Comparison of ENCODE assay signal across 12 cellular contexts in the genomic region with DNA sequence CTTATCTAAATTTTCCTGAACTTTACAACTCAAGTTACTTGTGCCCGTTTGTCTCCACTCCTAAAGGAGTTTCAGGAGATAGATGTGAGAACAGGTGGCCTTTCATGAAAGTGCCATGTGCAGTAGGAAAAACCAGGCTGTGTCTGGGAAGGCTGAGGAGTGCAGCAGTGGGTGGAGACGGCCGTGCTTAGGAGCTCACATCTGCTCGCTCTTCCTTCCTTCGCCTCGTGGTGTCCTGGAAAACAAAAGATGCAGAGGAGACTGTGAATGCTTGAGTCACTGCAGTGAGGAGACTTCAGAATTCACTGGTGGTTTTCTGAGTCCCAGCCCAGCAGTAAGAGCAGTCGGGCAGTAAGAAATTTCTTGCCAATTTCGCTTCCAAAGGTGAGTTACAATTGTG.
DNase-seq lines count a peak whose midpoint lies in the region; ATAC-seq and TF ChIP-seq lines count a peak whose summit lies in the region.
"Had no signal": no experiment of that assay in that cellular context is flagged by ENCODE, and none has a peak within 500 bp of the region (broad histone marks: within the 10 kb centered on the region; RNA-seq: fewer than 3 reads in every experiment).

No MANE protein-coding gene starts in this region.

- H3K4me3 ChIP-seq in GM23338 (no peak overlapping the region), WERI-Rb-1 (ENCODE audit: low read depth, low read length) (no peak overlapping the region)
- H3K4me3 ChIP-seq: neural progenitor cell had no signal

- no peak for DNase-seq in GM23338 (ENCODE audit: low spot score)
- peak; percentile 75 for DNase-seq in WERI-Rb-1
- peak; percentile 7 for DNase-seq in glomerular endothelial cell (ENCODE audit: extremely low read depth, low read depth, low spot score)
- peak in 8 of 10 donors; percentile 41 to 93 (median 55) for DNase-seq in posterior cingulate gyrus
- DNase-seq in natural killer cell = no peak
- no peak for DNase-seq in Calu3
- no peak for DNase-seq in activated CD4-positive, alpha-beta T cell treated with anti-CD3 and anti-CD28 coated beads for 36 hours
- DNase-seq: activated CD4-positive, alpha-beta T cell treated with anti-CD3 and anti-CD28 coated beads for 48 hours; erythroblast; MM.1S had no signal

- BruUV-seq in Calu3 (replicated peaks; lab: Mats Ljungman, UMichigan) = no TSS peak

- H3K4me1 Mint-ChIP-seq in GM23338 = peaks cover 39% of the 10 kb centered on the region
- no peaks in the 10 kb centered on the region for H3K4me1 Mint-ChIP-seq in natural killer cell
- H3K4me1 Mint-ChIP-seq in Calu3 (ENCODE audit: low read depth, unreplicated experiment) = peaks cover 19% of the 10 kb centered on the region
- H3K4me1 Mint-ChIP-seq in activated CD4-positive, alpha-beta T cell treated with anti-CD3 and anti-CD28 coated beads for 36 hours = no peaks in the 10 kb centered on the region

- H3F3A ChIP-seq in GM23338 (replicated peaks; ENCODE audit: low read depth) = no peaks in the 10 kb centered on the region

- no peak overlapping the region for H2AFZ ChIP-seq in GM23338
- H2AFZ ChIP-seq: neural progenitor cell had no signal

- no peaks in the 10 kb centered on the region for H3K36me3 ChIP-seq in GM23338 (ENCODE audit: insufficient read depth)
- peaks cover 34% of the 10 kb centered on the region for H3K36me3 ChIP-seq in WERI-Rb-1
- H3K36me3 ChIP-seq: neural progenitor cell had no signal

- CTCF ChIA-PET in Calu3 (lab: Charles Lee) = no interaction called here
- CTCF ChIA-PET in activated CD4-positive, alpha-beta T cell treated with anti-CD3 and anti-CD28 coated beads for 36 hours (lab: Charles Lee) = no interaction called here

- POLR2A ChIA-PET in activated CD4-positive, alpha-beta T cell treated with anti-CD3 and anti-CD28 coated beads for 36 hours (lab: Charles Lee) = interaction anchor here (0.6 kb wide), 1 partner anchor 1503 kb away, joined by 3 read pairs; no protein-coding TSS in a partner anchor

- H3K4me1 ChIP-seq in GM23338 (ENCODE audit: insufficient read depth) = peaks cover 21% of the 10 kb centered on the region; the same call in 1 of the 2 replicates

- H3K9me3 Mint-ChIP-seq in GM23338 (no peaks in the 10 kb centered on the region; the same call in 1 of the 3 replicates), natural killer cell (no peaks in the 10 kb centered on the region), Calu3 (ENCODE audit: low read depth, unreplicated experiment) (no peaks in the 10 kb centered on the region)
- H3K9me3 Mint-ChIP-seq in activated CD4-positive, alpha-beta T cell treated with anti-CD3 and anti-CD28 coated beads for 36 hours (ENCODE audit: low read depth) = no peaks in the 10 kb centered on the region
- H3K9me3 Mint-ChIP-seq: neural progenitor cell had no signal

- peaks cover 3% of the 10 kb centered on the region; the same call in 2 of the 3 replicates for H3K36me3 Mint-ChIP-seq in GM23338 (ENCODE audit: low read depth)
- H3K36me3 Mint-ChIP-seq in natural killer cell = no peaks in the 10 kb centered on the region
- H3K36me3 Mint-ChIP-seq in Calu3 (ENCODE audit: insufficient read depth, unreplicated experiment) = no peaks in the 10 kb centered on the region
- no peaks in the 10 kb centered on the region for H3K36me3 Mint-ChIP-seq in activated CD4-positive, alpha-beta T cell treated with anti-CD3 and anti-CD28 coated beads for 36 hours (ENCODE audit: low read depth)

- no peaks in the 10 kb centered on the region for H3K27me3 ChIP-seq in GM23338 (ENCODE audit: insufficient read depth)
- H3K27me3 ChIP-seq in WERI-Rb-1 (ENCODE audit: insufficient read depth, low read depth, severe bottlenecking) = no peaks in the 10 kb centered on the region
- H3K27me3 ChIP-seq: neural progenitor cell had no signal

- no peak overlapping the region for H3K4me3 Mint-ChIP-seq in GM23338
- H3K4me3 Mint-ChIP-seq in natural killer cell = no peak overlapping the region
- no peak overlapping the region for H3K4me3 Mint-ChIP-seq in Calu3 (ENCODE audit: low read depth, unreplicated experiment)
- H3K4me3 Mint-ChIP-seq in activated CD4-positive, alpha-beta T cell treated with anti-CD3 and anti-CD28 coated beads for 36 hours = no peak overlapping the region
- H3K4me3 Mint-ChIP-seq: neural progenitor cell had no signal

- H3K9me2 ChIP-seq in GM23338 (ENCODE audit: insufficient read depth) = 0 out of 2 replicates have a peak, but pooled peaks cover 4% of the 10 kb centered on the region

- H3K79me2 ChIP-seq in GM23338 (replicated peaks; ENCODE audit: insufficient read depth) = peaks cover 12% of the 10 kb centered on the region

- peaks cover 16% of the 10 kb centered on the region for H3K27me3 Mint-ChIP-seq in GM23338 (ENCODE audit: insufficient read depth, low read depth, poor library complexity)
- H3K27me3 Mint-ChIP-seq in natural killer cell (ENCODE audit: low read depth in 2 of 2) = peaks cover 2 to 12% of the 10 kb centered on the region in 2 donors
- no peaks in the 10 kb centered on the region for H3K27me3 Mint-ChIP-seq in Calu3 (ENCODE audit: unreplicated experiment)
- peaks cover 2% of the 10 kb centered on the region for H3K27me3 Mint-ChIP-seq in activated CD4-positive, alpha-beta T cell treated with anti-CD3 and anti-CD28 coated beads for 36 hours

- no peaks in the 10 kb centered on the region for H3K9me3 ChIP-seq in WERI-Rb-1 (ENCODE audit: severe bottlenecking)

- H4K20me1 ChIP-seq in GM23338 (replicated peaks; ENCODE audit: insufficient read depth) = no peaks in the 10 kb centered on the region; the same call in 1 of the 2 replicates

- H3K27ac Mint-ChIP-seq in GM23338 = peak overlapping the region; percentile 66
- no peak overlapping the region for H3K27ac Mint-ChIP-seq in natural killer cell
- no peak overlapping the region for H3K27ac Mint-ChIP-seq in Calu3 (ENCODE audit: unreplicated experiment)
- no peak overlapping the region for H3K27ac Mint-ChIP-seq in activated CD4-positive, alpha-beta T cell treated with anti-CD3 and anti-CD28 coated beads for 36 hours
- H3K27ac Mint-ChIP-seq: neural progenitor cell had no signal

- H3K4me2 ChIP-seq in GM23338 = 0 out of 2 replicates have a peak overlapping the region, but pooled peaks have one; percentile 4
- H3K4me2 ChIP-seq: neural progenitor cell had no signal

- intact Hi-C loops in posterior cingulate gyrus (cut with DNase I) = no loop called here
- intact Hi-C loops in natural killer cell (cut with micrococcal nuclease) = no loop called here
- intact Hi-C loops in Calu3 (cut with micrococcal nuclease; ENCODE audit: unreplicated experiment) = no loop called here
- intact Hi-C loops in activated CD4-positive, alpha-beta T cell treated with anti-CD3 and anti-CD28 coated beads for 36 hours (cut with DNase I, micrococcal nuclease) = no loop called here

- peak; percentile 68 for ATAC-seq in GM23338
- no peak for ATAC-seq in natural killer cell
- ATAC-seq in SK-N-SH treated with all-trans-retinoic acid at 6 μM for 48 hours = no peak
- no peak for ATAC-seq in activated CD4-positive, alpha-beta T cell treated with anti-CD3 and anti-CD28 coated beads for 36 hours

- peak overlapping the region; percentile 63; the same call in 1 of the 2 replicates for H3K27ac ChIP-seq in GM23338 (ENCODE audit: low read depth)
- H3K27ac ChIP-seq in WERI-Rb-1 = peak overlapping the region; percentile 37
- H3K27ac ChIP-seq: neural progenitor cell had no signal

- TF ChIP-seq CTCF in GM23338 (conservative IDR thresholded peaks at IDR 0.05; ENCODE audit: low read depth in 2 of 2) (no peak), WERI-Rb-1 (IDR thresholded peaks at IDR 0.05; ENCODE audit: low read depth, low read length) (peak; percentile 17; the same call in 1 of the 2 replicates), natural killer cell (IDR thresholded peaks at IDR 0.05) (no peak), Calu3 (IDR thresholded peaks at IDR 0.05; ENCODE audit: unreplicated experiment) (no peak)

TF ChIP-seq in GM23338, 12 proteins besides CTCF, POLR2A, EP300 and RAD21 (continues in another document):
- no peak for TF ChIP-seq NANOG (IDR thresholded peaks at IDR 0.05; ENCODE audit: borderline replicate concordance)

TF ChIP-seq in SK-N-SH treated with all-trans-retinoic acid at 6 μM for 48 hours, 23 proteins besides CTCF, POLR2A, EP300 and RAD21:
- no peak for TF ChIP-seq ARNTL (CRISPR knock-in tag; IDR thresholded peaks at IDR 0.05; ENCODE audit: borderline replicate concordance, low read depth)
- TF ChIP-seq ZNF565 (CRISPR knock-in tag; conservative IDR thresholded peaks at IDR 0.05; ENCODE audit: low read depth) = no peak
- TF ChIP-seq BACH2 (CRISPR knock-in tag; IDR thresholded peaks at IDR 0.05; ENCODE audit: borderline replicate concordance) = no peak
- TF ChIP-seq ISL1 (CRISPR knock-in tag; IDR thresholded peaks at IDR 0.05) = no peak
- TF ChIP-seq ZNF70 (CRISPR knock-in tag; IDR thresholded peaks at IDR 0.05) = no peak
TF ChIP-seq in SK-N-SH treated with all-trans-retinoic acid at 6 μM for 48 hours: peak in this region for 0.

Comparison
In these comparisons a context has a peak if more than half of its experiments do, and no peak if none do; other contexts are left out.
1. DNase-seq: peak in WERI-Rb-1 (single experiment), glomerular endothelial cell (single experiment) and posterior cingulate gyrus (8 of 10); none in GM23338 (single experiment), natural killer cell (single experiment), Calu3 (single experiment) and activated CD4-positive, alpha-beta T cell treated with anti-CD3 and anti-CD28 coated beads for 36 hours (single experiment).